20 cellular contexts compared by ENCODE assay signal in the genomic region with DNA sequence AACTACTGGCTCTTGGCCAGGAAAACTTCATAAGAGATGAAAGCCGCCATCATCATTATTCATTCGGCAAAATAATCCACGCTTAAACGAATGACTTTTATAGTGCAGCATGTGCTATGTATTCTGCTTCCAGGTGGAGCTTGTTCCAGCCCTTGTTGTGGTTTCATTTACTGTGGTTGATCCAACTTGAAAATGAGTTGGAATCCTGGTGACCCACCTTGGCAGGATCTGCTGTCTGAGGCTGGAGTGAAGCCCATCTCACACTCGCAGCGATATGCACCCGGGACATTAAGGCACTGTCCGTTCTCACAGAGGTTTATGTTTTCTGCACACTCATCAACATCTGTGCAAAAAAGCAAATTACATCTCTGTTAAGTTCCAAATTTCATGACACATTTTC.
"Had no signal": no experiment of that assay in that cellular context is flagged by ENCODE, and none has a peak within 500 bp of the region (broad histone marks: within the 10 kb centered on the region; RNA-seq: fewer than 3 reads in every experiment).

No MANE protein-coding gene starts in this region.

- H3K9ac ChIP-seq: neural progenitor cell had no signal

- DNase-seq: activated CD4-positive, alpha-beta T cell treated with anti-CD3 and anti-CD28 coated beads, Interleukin-2, amount 10 ng/mL, durations not matched to agents 7 days and 5 days; activated CD4-positive, CD25-positive, alpha-beta regulatory T cell treated with anti-CD3 and anti-CD28 coated beads, Interleukin-2, amount 50 U/mL, for 72 hours; activated CD8-positive, alpha-beta T cell treated with anti-CD3 and anti-CD28 coated beads, Interleukin-2, amount 10 ng/mL, durations not matched to agents 7 days and 5 days; activated gamma-delta T cell; activated naive CD4-positive, alpha-beta T cell treated with anti-CD3 and anti-CD28 coated beads, Interleukin-2, amount 50 U/mL, for 16 hours; activated naive CD8-positive, alpha-beta T cell treated with anti-CD3 and anti-CD28 coated beads, Interleukin-2, amount 50 U/mL, for 24 hours; cortex of kidney; foreskin keratinocyte; hippocampal formation; left colon; naive thymus-derived CD4-positive, alpha-beta T cell; retina; stimulated activated CD4-positive, alpha-beta T cell treated with anti-CD3 and anti-CD28 coated beads, Interleukin-4, amount 100 ng/mL, for 4 hours; stimulated activated naive CD8-positive, alpha-beta T cell treated with anti-CD3 and anti-CD28 coated beads, Interleukin-15, Interleukin-2, amounts not matched to agents 100 U/mL and 50 U/mL, for 24 hours; T-helper 1 cell; tibial artery; WERI-Rb-1 had no signal

- H3K36me3 ChIP-seq: tibial artery, WERI-Rb-1 had no signal

- ATAC-seq: activated CD8-positive, alpha-beta T cell treated with anti-CD3 and anti-CD28 coated beads, Interleukin-2, amount 10 ng/mL, durations not matched to agents 7 days and 5 days; activated naive CD8-positive, alpha-beta T cell treated with anti-CD3 and anti-CD28 coated beads, Interleukin-2, amount 50 U/mL, for 24 hours; foreskin keratinocyte; left colon; naive thymus-derived CD4-positive, alpha-beta T cell; stimulated activated naive CD8-positive, alpha-beta T cell treated with anti-CD3 and anti-CD28 coated beads, Interleukin-15, Interleukin-2, amounts not matched to agents 100 U/mL and 50 U/mL, for 24 hours had no signal

- H3K27ac ChIP-seq: epithelial cell of prostate, foreskin keratinocyte, neural progenitor cell, tibial artery, WERI-Rb-1 had no signal

- H3K4me1 ChIP-seq: foreskin keratinocyte, neural progenitor cell, tibial artery had no signal

- H3K9me3 ChIP-seq: tibial artery had no signal

- H3K27me3 ChIP-seq: foreskin keratinocyte, neural progenitor cell, tibial artery had no signal

- H3K4me3 ChIP-seq: lung, neural progenitor cell, tibial artery had no signal
